1 cellular context compared by ENCODE assay signal in the genomic region with DNA sequence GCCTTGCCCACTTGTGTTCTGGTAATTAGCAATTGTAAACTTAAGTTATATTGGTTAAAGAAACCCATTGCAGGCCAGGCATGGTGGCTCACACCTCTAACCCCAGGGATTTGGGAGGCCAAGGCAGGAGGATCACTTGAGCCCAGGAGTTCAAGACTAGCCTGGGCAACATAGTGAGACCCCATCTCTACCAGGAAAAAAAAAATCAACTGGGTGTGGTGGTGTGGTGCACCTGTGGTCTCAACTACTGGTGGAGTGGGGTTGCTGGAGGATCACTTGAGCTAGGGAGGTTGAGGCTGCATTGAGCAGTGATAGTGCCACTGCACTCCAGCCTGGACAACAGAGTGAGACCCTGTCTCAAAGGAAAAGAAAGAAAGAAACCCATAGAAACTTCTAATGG.
TF ChIP-seq lines count a peak whose summit lies in the region.

No MANE protein-coding gene starts in this region.

TF ChIP-seq in HepG2, 621 proteins besides CTCF, POLR2A, EP300 and RAD21:
- TF ChIP-seq ZNF121 (CRISPR knock-in tag; IDR thresholded peaks at IDR 0.05) (peak; percentile 92), ZNF660 (CRISPR knock-in tag; IDR thresholded peaks at IDR 0.05; ENCODE audit: borderline replicate concordance, low read depth) (no peak), ZNF674 (CRISPR knock-in tag; IDR thresholded peaks at IDR 0.05; ENCODE audit: low read depth) (no peak)
